In the genomic region with DNA sequence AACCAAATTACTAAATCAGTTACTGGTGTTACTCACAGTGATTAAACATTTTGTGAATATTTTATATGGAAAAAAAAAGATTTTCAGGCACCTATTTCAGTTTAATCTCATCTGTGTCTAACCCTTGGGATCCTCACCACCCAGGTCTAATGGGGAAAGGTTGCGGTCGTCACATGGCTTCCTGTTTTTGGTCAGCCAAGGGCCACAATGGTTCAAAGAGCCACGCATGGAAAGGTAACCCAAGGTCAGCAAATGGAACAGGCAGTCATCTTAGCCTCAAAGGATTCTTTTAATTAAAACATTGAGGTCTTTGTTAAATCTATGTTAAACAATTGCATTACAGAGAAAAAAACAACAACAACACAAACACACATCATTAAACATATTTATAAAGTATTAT, we compare ENCODE assay signal across 18 cellular contexts. TPM values are rescaled to one million over a fixed set of nuclear protein-coding genes. Genes with fewer than 3 reads are reported as not detected.
DNase-seq lines count a peak whose midpoint lies in the region; ATAC-seq and TF ChIP-seq lines count a peak whose summit lies in the region.
"Had no signal": no experiment of that assay in that cellular context is flagged by ENCODE, and none has a peak within 500 bp of the region (broad histone marks: within the 10 kb centered on the region; RNA-seq: fewer than 3 reads in every experiment).

No MANE protein-coding gene starts in this region.

- no peaks in the 10 kb centered on the region for H3K27me3 Mint-ChIP-seq in WTC11 (ENCODE audit: low read depth)
- H3K27me3 Mint-ChIP-seq: CD4-positive, alpha-beta T cell had no signal

- peaks cover 51% of the 10 kb centered on the region for H3F3A ChIP-seq in smooth muscle cell (ENCODE audit: low read depth)

- H3K27ac ChIP-seq in cardiac muscle cell (peak overlapping the region; percentile 97), right atrium auricular region (no peak overlapping the region), right lobe of liver (no peak overlapping the region), smooth muscle cell (ENCODE audit: low read depth) (peak overlapping the region; percentile 20)
- H3K27ac ChIP-seq: 22Rv1, A549, C4-2B had no signal

- no peak overlapping the region for H3K4me2 ChIP-seq in smooth muscle cell
- H3K4me2 ChIP-seq: A549 had no signal

- no peak overlapping the region for H3K4me3 ChIP-seq in cardiac muscle cell
- no peak overlapping the region for H3K4me3 ChIP-seq in right atrium auricular region
- no peak overlapping the region for H3K4me3 ChIP-seq in right lobe of liver
- no peak overlapping the region for H3K4me3 ChIP-seq in smooth muscle cell
- H3K4me3 ChIP-seq: A549 had no signal

- H3K36me3 ChIP-seq in cardiac muscle cell (peaks cover 21% of the 10 kb centered on the region), right atrium auricular region (peaks cover 44% of the 10 kb centered on the region), right lobe of liver (peaks cover 0 to 45% (median 27%) of the 10 kb centered on the region in 4 donors), smooth muscle cell (ENCODE audit: low read depth) (peaks cover 2% of the 10 kb centered on the region)

- peaks cover 62% of the 10 kb centered on the region for H3K79me2 ChIP-seq in smooth muscle cell (ENCODE audit: low read depth)

- no peak for ATAC-seq in WTC11
- peak; percentile 26 to 73 (median 46) for ATAC-seq in right lobe of liver
- ATAC-seq in HG03432 (IDR thresholded peaks at IDR 0.05; ENCODE audit: unreplicated experiment), result no peak
- ATAC-seq: A549, HCT116 had no signal

- CTCF ChIA-PET in WTC11 (lab: Charles Lee), result interaction anchor here (0.6 to 1.7 kb wide), 3 partner anchors 38 to 1620 kb away, joined by 3 to 5 read pairs (median 4); no protein-coding TSS in a partner anchor

- intact Hi-C loops in right lobe of liver (cut with DNase I), result no loop called here

- peaks cover 52% of the 10 kb centered on the region for H3K36me3 Mint-ChIP-seq in WTC11

- no peak overlapping the region for H3K4me3 Mint-ChIP-seq in WTC11
- H3K4me3 Mint-ChIP-seq: CD4-positive, alpha-beta T cell; HFFc6 had no signal

- no peak overlapping the region for H3K9ac ChIP-seq in smooth muscle cell (ENCODE audit: low read depth)

- H4K20me1 ChIP-seq in smooth muscle cell (ENCODE audit: low read depth), result peaks cover 72% of the 10 kb centered on the region

- H3K4me1 Mint-ChIP-seq in WTC11, result peaks cover 57% of the 10 kb centered on the region

- H3K27ac Mint-ChIP-seq in WTC11, result peak overlapping the region; percentile 87
- H3K27ac Mint-ChIP-seq: HFFc6 had no signal

- H3K4me1 ChIP-seq in cardiac muscle cell (ENCODE audit: low read depth) (peaks cover 47% of the 10 kb centered on the region), right atrium auricular region (peaks cover 0 to 54% of the 10 kb centered on the region in 2 donors), right lobe of liver (peaks cover 0 to 48% (median 13%) of the 10 kb centered on the region in 4 donors), smooth muscle cell (ENCODE audit: low read depth) (peaks cover 41% of the 10 kb centered on the region)

- no peak overlapping the region for H2AFZ ChIP-seq in smooth muscle cell (ENCODE audit: low read depth)

- DNase-seq in cardiac muscle cell (ENCODE audit: low read depth in 1 of 2, low spot score in 1 of 2), result no peak
- no peak for DNase-seq in right atrium auricular region (ENCODE audit: low spot score)
- DNase-seq in WTC11 (ENCODE audit: low spot score), result no peak
- DNase-seq in right lobe of liver, result no peak
- no peak for DNase-seq in smooth muscle cell (lab: John Stamatoyannopoulos, UW; ENCODE audit: unreplicated experiment)
- DNase-seq in SKM-1 (lab: John Stamatoyannopoulos, UW; ENCODE audit: unreplicated experiment), result no peak
- no peak for DNase-seq in GM13977 (ENCODE audit: low spot score)
- DNase-seq: AML-193; Caco-2; CD4-positive, alpha-beta T cell; GOT3; H7; HFFc6 had no signal

- no peak for TF ChIP-seq POLR2A in right lobe of liver (IDR thresholded peaks at IDR 0.05)

- WGBS in right lobe of liver (ENCODE audit: insufficient coverage, low coverage, low lambda C conversion rate, missing lambda C conversion rate), result 30% methylated on average over 3 of the region's 3 CpGs
- WGBS in smooth muscle cell (ENCODE audit: low lambda C conversion rate), result 90% methylated on average over 3 of the region's 3 CpGs

- TF ChIP-seq CTCF in cardiac muscle cell (IDR thresholded peaks at IDR 0.05; ENCODE audit: low read depth, low read length), result no peak
- no peak for TF ChIP-seq CTCF in right atrium auricular region (IDR thresholded peaks at IDR 0.05)
- no peak for TF ChIP-seq CTCF in WTC11 (IDR thresholded peaks at IDR 0.05)
- TF ChIP-seq CTCF in right lobe of liver (IDR thresholded peaks at IDR 0.05), result no peak
- no peak for TF ChIP-seq CTCF in smooth muscle cell (IDR thresholded peaks at IDR 0.05; ENCODE audit: borderline replicate concordance, insufficient read depth, poor library complexity, severe bottlenecking)
- no peak for TF ChIP-seq CTCF in GM13977 (IDR thresholded peaks at IDR 0.05; ENCODE audit: extremely low read depth, insufficient read depth, missing control alignments)

- in situ Hi-C loops in GM13977 (cut with MboI; ENCODE audit: low pct_unique_long_range_greater_than_20kb, low sequenced_read_pairs, unreplicated experiment), result no loop called here

- no peaks in the 10 kb centered on the region for H3K9me3 Mint-ChIP-seq in WTC11
- H3K9me3 Mint-ChIP-seq: CD4-positive, alpha-beta T cell; HFFc6 had no signal

- H3K9me3 ChIP-seq in cardiac muscle cell (ENCODE audit: low read depth), result no peaks in the 10 kb centered on the region
- no peaks in the 10 kb centered on the region for H3K9me3 ChIP-seq in right atrium auricular region
- no peaks in the 10 kb centered on the region for H3K9me3 ChIP-seq in right lobe of liver
- H3K9me3 ChIP-seq in smooth muscle cell (replicated peaks; ENCODE audit: low read depth), result no peaks in the 10 kb centered on the region
- H3K9me3 ChIP-seq: A549 had no signal

- H3K27me3 ChIP-seq in cardiac muscle cell (no peaks in the 10 kb centered on the region), right atrium auricular region (no peaks in the 10 kb centered on the region), right lobe of liver (no peaks in the 10 kb centered on the region), smooth muscle cell (ENCODE audit: low read depth) (no peaks in the 10 kb centered on the region)

- POLR2A ChIA-PET in WTC11 (lab: Charles Lee), result no interaction called here

TF ChIP-seq in WTC11, 78 proteins besides CTCF, POLR2A, EP300 and RAD21 (continues in another document):
- no peak for TF ChIP-seq JUN (CRISPR knock-in tag; IDR thresholded peaks at IDR 0.05)
- TF ChIP-seq ZNF532 (CRISPR knock-in tag; IDR thresholded peaks at IDR 0.05; ENCODE audit: borderline replicate concordance), result no peak

RNA-seq across cellular contexts. Expression of gene SRSF4, which starts 21.9 kb away (rescaled TPM):
- total RNA-seq in cardiac muscle cell (46.4 and 92.6 TPM in 2 replicates), right atrium auricular region (10 to 100 TPM; 44.2 to 48.1 TPM), WTC11 (2021) (93.8 to 99.9 TPM (median 94.7 TPM) in 3 replicates), right lobe of liver (10 to 100 TPM; 25.6 to 42.1 (median 33.0) TPM), smooth muscle cell (50.1 and 53.9 TPM in 2 replicates)
- polyA plus RNA-seq in cardiac muscle cell (72.3 and 113 TPM in 2 replicates), smooth muscle cell (92.5 and 98.7 TPM in 2 replicates)

RNA-seq across cellular contexts. Expression of gene TMEM200B, which starts 36.1 kb away (rescaled TPM):
- total RNA-seq in cardiac muscle cell (17.6 and 37.6 TPM in 2 replicates), right atrium auricular region (1 to 10 TPM; 1.7 to 4.8 TPM), WTC11 (2021) (19.1 to 22.6 TPM (median 22.1 TPM) in 3 replicates), right lobe of liver (1 to 10 TPM in 4 of 6 experiments, under 1 TPM in 2; 0.83 to 4.5 (median 1.4) TPM), smooth muscle cell (20.5 and 23.8 TPM in 2 replicates)
- polyA plus RNA-seq in cardiac muscle cell (18.7 and 33.0 TPM in 2 replicates), smooth muscle cell (32.3 and 33.2 TPM in 2 replicates)
- total RNA-seq: CD4-positive, alpha-beta T cell had no signal

Comparison
In these comparisons a context has a peak if more than half of its experiments do, and no peak if none do; other contexts are left out.
1. H3K27ac ChIP-seq: peak in cardiac muscle cell (single experiment) and smooth muscle cell (single experiment); none in right atrium auricular region (0 of 2) and right lobe of liver (0 of 3).
2. ATAC-seq: peak in right lobe of liver (4 of 4); none in WTC11 (single experiment) and HG03432 (single experiment).